ENCODE assay signal across 8 cellular contexts in the genomic region with DNA sequence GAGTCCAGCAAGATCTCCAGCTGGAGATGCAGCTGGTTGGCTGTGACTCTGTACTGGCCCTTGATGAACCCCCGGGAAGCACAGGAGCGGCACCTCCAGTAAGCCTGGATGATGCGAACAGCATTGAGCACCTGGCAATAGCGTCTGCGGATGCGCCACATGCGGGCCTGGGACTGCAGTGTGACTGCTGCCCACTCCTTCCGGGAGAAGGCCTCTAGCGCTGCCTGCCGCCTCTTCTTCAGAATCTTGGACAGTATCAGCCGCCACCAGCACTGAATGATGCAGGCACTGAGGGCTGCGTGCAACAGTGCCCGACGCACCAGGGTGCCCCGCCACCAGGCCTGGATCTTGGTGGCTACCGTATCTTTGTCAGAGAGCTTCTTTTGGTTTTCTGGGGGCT. TPM values are rescaled to one million over a fixed set of nuclear protein-coding genes. Genes with fewer than 3 reads are reported as not detected.
"Had no signal": no experiment of that assay in that cellular context is flagged by ENCODE, and none has a peak within 500 bp of the region (broad histone marks: within the 10 kb centered on the region; RNA-seq: fewer than 3 reads in every experiment).

No MANE protein-coding gene starts in this region.

- H3K4me3 ChIP-seq: GM23248 had no signal

- H2AFZ ChIP-seq: GM23248 had no signal

- DNase-seq: GM23248, GOT3, H9, HCEC 1CT, IMR-90 had no signal

- FAIRE-seq: H54, HTR-8/SVneo had no signal

- H3K9ac ChIP-seq: GM23248 had no signal

- H3K27ac ChIP-seq: GM23248 had no signal

RNA-seq across cellular contexts. Expression of a gene that starts 8.2 kb away (rescaled TPM):
- total RNA-seq: GM23248, H9, HT-29, IMR-90 had no signal
- polyA plus RNA-seq: GM23248, IMR-90 had no signal

RNA-seq across cellular contexts. Expression of a gene that starts 19.5 kb away (rescaled TPM):
- total RNA-seq: GM23248, H9, HT-29, IMR-90 had no signal
- polyA plus RNA-seq: GM23248, IMR-90 had no signal

RNA-seq across cellular contexts. Expression of a gene that starts 33.5 kb away (rescaled TPM):
- total RNA-seq: GM23248, H9, HT-29, IMR-90 had no signal
- polyA plus RNA-seq: GM23248, IMR-90 had no signal
